ENCODE assay signal across 15 cellular contexts in the genomic region with DNA sequence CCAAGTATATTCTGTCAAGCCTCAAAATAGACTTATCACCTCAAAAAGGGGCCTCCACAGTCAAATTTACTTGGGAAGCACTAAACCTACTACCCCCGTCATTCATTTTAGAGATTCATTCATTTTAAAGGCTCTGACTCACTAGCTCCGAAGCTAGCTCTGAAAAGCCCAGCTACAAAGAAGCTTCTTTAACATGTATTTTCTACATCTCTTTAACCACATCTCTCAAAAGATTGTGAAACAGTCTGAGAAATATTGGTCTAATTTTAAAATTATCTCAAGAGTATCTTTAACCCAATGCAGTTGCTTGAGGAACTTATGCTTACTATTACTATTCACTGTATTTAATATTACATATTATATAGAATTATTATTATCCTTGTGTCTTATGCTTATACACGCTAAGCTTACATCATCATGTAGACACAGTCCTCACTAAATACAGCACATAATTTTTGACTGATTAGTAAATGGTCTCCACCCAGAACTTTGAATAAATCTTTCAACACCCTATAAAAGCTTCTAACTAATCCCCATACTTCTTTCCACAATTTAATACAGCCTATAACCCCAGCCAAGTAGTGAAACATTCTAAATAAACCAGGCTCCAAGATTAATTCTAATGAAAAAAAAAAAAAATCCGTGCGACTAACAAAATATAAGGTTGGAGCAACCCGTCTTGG. TPM values are rescaled to one million over a fixed set of nuclear protein-coding genes. Genes with fewer than 3 reads are reported as not detected.
DNase-seq lines count a peak whose midpoint lies in the region; ATAC-seq and TF ChIP-seq lines count a peak whose summit lies in the region.
"Had no signal": no experiment of that assay in that cellular context is flagged by ENCODE, and none has a peak within 500 bp of the region (broad histone marks: within the 10 kb centered on the region; RNA-seq: fewer than 3 reads in every experiment).

No MANE protein-coding gene starts in this region.

- peaks cover 30% of the 10 kb centered on the region for H3K36me3 Mint-ChIP-seq in HFFc6 (ENCODE audit: low read depth)
- H3K36me3 Mint-ChIP-seq: natural killer cell treated with Interleukin-12 subunit alpha and Interleukin-12 subunit beta and Interleukin-15 and Interleukin-18, amount 100 ng/mL, for 72 hours had no signal

- 0 out of 2 replicates have a peak, but pooled peaks cover 11% of the 10 kb centered on the region for H3K9me3 Mint-ChIP-seq in HFFc6
- H3K9me3 Mint-ChIP-seq: natural killer cell treated with Interleukin-12 subunit alpha and Interleukin-12 subunit beta and Interleukin-15 and Interleukin-18, amount 100 ng/mL, for 72 hours had no signal

- no peak for ATAC-seq in GM21786 (IDR thresholded peaks at IDR 0.05; ENCODE audit: unreplicated experiment)
- ATAC-seq: activated T-cell treated with anti-CD3 and anti-CD28 coated beads, Interleukin-2, amount 50 U/mL, for 72 hours; natural killer cell treated with Interleukin-12 subunit alpha and Interleukin-12 subunit beta and Interleukin-15 and Interleukin-18, amount 100 ng/mL, for 72 hours had no signal

- peak overlapping the region; percentile 59 for H3K4me3 Mint-ChIP-seq in HFFc6
- H3K4me3 Mint-ChIP-seq: activated CD4-positive, alpha-beta memory T cell treated with anti-CD3 and anti-CD28 coated beads, Interleukin-2, amount 10 ng/mL, durations not matched to agents 7 days and 5 days; activated T-cell treated with anti-CD3 and anti-CD28 coated beads, Interleukin-2, amount 50 U/mL, for 72 hours; natural killer cell treated with Interleukin-12 subunit alpha and Interleukin-12 subunit beta and Interleukin-15 and Interleukin-18, amount 100 ng/mL, for 72 hours had no signal

- H3K27ac Mint-ChIP-seq in HFFc6, result peak overlapping the region; percentile 68
- H3K27ac Mint-ChIP-seq: activated CD4-positive, alpha-beta memory T cell treated with anti-CD3 and anti-CD28 coated beads, Interleukin-2, amount 10 ng/mL, durations not matched to agents 7 days and 5 days; activated T-cell treated with anti-CD3 and anti-CD28 coated beads, Interleukin-2, amount 50 U/mL, for 72 hours; natural killer cell treated with Interleukin-12 subunit alpha and Interleukin-12 subunit beta and Interleukin-15 and Interleukin-18, amount 100 ng/mL, for 72 hours had no signal

- no peak for TF ChIP-seq CTCF in HFFc6 (IDR thresholded peaks at IDR 0.05)

- no peaks in the 10 kb centered on the region; the same call in none of the 2 replicates for H3K27me3 Mint-ChIP-seq in HFFc6 (ENCODE audit: insufficient read depth)
- H3K27me3 Mint-ChIP-seq: activated CD4-positive, alpha-beta memory T cell treated with anti-CD3 and anti-CD28 coated beads, Interleukin-2, amount 10 ng/mL, durations not matched to agents 7 days and 5 days had no signal

- H3K4me1 Mint-ChIP-seq in HFFc6 (ENCODE audit: low read depth), result peaks cover 58% of the 10 kb centered on the region
- H3K4me1 Mint-ChIP-seq: activated CD4-positive, alpha-beta memory T cell treated with anti-CD3 and anti-CD28 coated beads, Interleukin-2, amount 10 ng/mL, durations not matched to agents 7 days and 5 days had no signal

- DNase-seq in AG08395 (ENCODE audit: low spot score) (peak; percentile 59), HFFc6 (peak; percentile 52), amniotic epithelial cell (ENCODE audit: low read depth) (peak; percentile 74), iris pigment epithelial cell (ENCODE audit: low read depth) (peak; percentile 52), retina (no peak), NCI-H2107 (lab: John Stamatoyannopoulos, UW) (no peak), T-helper 2 cell (no peak)
- DNase-seq: activated CD4-positive, alpha-beta memory T cell treated with anti-CD3 and anti-CD28 coated beads, Interleukin-2, amount 10 ng/mL, durations not matched to agents 7 days and 5 days; activated T-cell treated with anti-CD3 and anti-CD28 coated beads, Interleukin-2, amount 50 U/mL, for 72 hours; amygdala; esophagus squamous epithelium; GOT3; NCI-H2171 treated with DMSO at 0.1 percent for 48 hours had no signal

RNA-seq across cellular contexts. Expression of a gene that starts 7.8 kb away (rescaled TPM):
- total RNA-seq in HFFc6 (2021; fragmentation: NEBNext Ultra II Directional; extraction: Animal tissue kit (Norgen Biotek cat#: 25700)), result 10 to 100 TPM; 10.5 to 12.8 (median 11.3) TPM

Comparison
In these comparisons a context has a peak if more than half of its experiments do, and no peak if none do; other contexts are left out.
1. DNase-seq: peak in AG08395 (single experiment), HFFc6 (single experiment), amniotic epithelial cell (single experiment) and iris pigment epithelial cell (single experiment); none in retina (single experiment), NCI-H2107 (single experiment) and T-helper 2 cell (0 of 5).